Comparison of ENCODE assay signal across 25 cellular contexts in genomic region chr13:113169277-113170272, GRCh38. TPM values are rescaled to one million over a fixed set of nuclear protein-coding genes. Genes with fewer than 3 reads are reported as not detected.
DNase-seq lines count a peak whose midpoint lies in the region; ATAC-seq and TF ChIP-seq lines count a peak whose summit lies in the region.
"Had no signal": no experiment of that assay in that cellular context is flagged by ENCODE, and none has a peak within 500 bp of the region (broad histone marks: within the 10 kb centered on the region; RNA-seq: fewer than 3 reads in every experiment).

No MANE protein-coding gene starts in this region.

- no peak overlapping the region for H3K23ac ChIP-seq in neuronal stem cell (ENCODE audit: low read depth, low read length, poor library complexity)

- H3K4ac ChIP-seq in neuronal stem cell (ENCODE audit: low read length) = no peak overlapping the region

- 69 to 82% methylated on average over 13 of the region's 13 CpGs for WGBS in heart right ventricle, 2 donors
- no CpG with 5 or more reads among the region's 13 CpGs for WGBS in neuronal stem cell (ENCODE audit: extremely low coverage in 2 of 2, insufficient read length in 2 of 2, insufficient replicate concordance in 1 of 2), 2 donors

- peaks cover 0 to 44% (median 10%) of the 10 kb centered on the region in 9 donors for H3K36me3 ChIP-seq in heart right ventricle
- peaks cover 12 to 64% of the 10 kb centered on the region in 2 donors for H3K36me3 ChIP-seq in neuronal stem cell (replicated peaks in 1 of 2; ENCODE audit: control insufficient read depth in 2 of 2, insufficient read depth in 2 of 2, low read length in 2 of 2)
- H3K36me3 ChIP-seq: breast epithelium had no signal

- H3K4me1 Mint-ChIP-seq in osteocyte (ENCODE audit: unreplicated experiment) = peaks cover 15% of the 10 kb centered on the region
- H3K4me1 Mint-ChIP-seq: mesothelial cell of epicardium, neural crest cell had no signal

- no peak overlapping the region for H3K14ac ChIP-seq in neuronal stem cell (ENCODE audit: low read length)

- H3K9me3 ChIP-seq in heart right ventricle (peaks cover 0 to 5% (median 0%) of the 10 kb centered on the region in 11 donors), neuronal stem cell (replicated peaks in 1 of 2; ENCODE audit: control insufficient read depth in 2 of 2, insufficient read depth in 1 of 2, low read depth in 1 of 2, low read length in 2 of 2) (peaks cover 0 to 11% of the 10 kb centered on the region in 2 donors)
- H3K9me3 ChIP-seq: breast epithelium, esophagus squamous epithelium, upper lobe of left lung had no signal

- peak; percentile 17 for DNase-seq in NCI-H345 treated with DMSO at 0.1 percent for 48 hours (lab: John Stamatoyannopoulos, UW; ENCODE audit: unreplicated experiment)
- DNase-seq in NCI-H345 (lab: John Stamatoyannopoulos, UW) = no peak
- peak; percentile 59 for DNase-seq in NCI-H748 (lab: John Stamatoyannopoulos, UW; ENCODE audit: unreplicated experiment)
- peak in 1 of 2 donors; percentile 62 for DNase-seq in heart right ventricle
- DNase-seq in neuronal stem cell (ENCODE audit: low spot score) = no peak
- no peak for DNase-seq in osteocyte (ENCODE audit: extremely low spot score, unreplicated experiment)
- no peak for DNase-seq in activated CD4-positive, alpha-beta T cell treated with anti-CD3 and anti-CD28 coated beads for 48 hours
- DNase-seq in stimulated activated CD8-positive, alpha-beta memory T cell treated with anti-CD3 and anti-CD28 coated beads, Interleukin-4, amount 100 ng/mL, for 48 hours = no peak
- DNase-seq: activated CD8-positive, alpha-beta T cell treated with anti-CD3 and anti-CD28 coated beads, Interleukin-2, amount 10 ng/mL, durations not matched to agents 7 days and 5 days; activated naive CD8-positive, alpha-beta T cell treated with anti-CD3 and anti-CD28 coated beads, Interleukin-2, amount 50 U/mL, for 24 hours; C1 segment of cervical spinal cord; DMS79 treated with DMSO at 0.1 percent for 48 hours; esophagus squamous epithelium; HCEC 1CT; NCI-H187 treated with DMSO at 0.1 percent for 48 hours; stimulated activated CD4-positive, alpha-beta T cell treated with anti-CD3 and anti-CD28 coated beads, Interleukin-15, amount 100 ng/mL, for 24 hours; stimulated activated naive CD4-positive, alpha-beta T cell treated with Interleukin-2 at 50 U/mL for 16 hours; upper lobe of left lung had no signal

- no peaks in the 10 kb centered on the region for H3K27me3 Mint-ChIP-seq in osteocyte (ENCODE audit: unreplicated experiment)
- H3K27me3 Mint-ChIP-seq: activated naive CD8-positive, alpha-beta T cell treated with anti-CD3 and anti-CD28 coated beads, Interleukin-2, amount 50 U/mL, for 24 hours had no signal

- no peaks in the 10 kb centered on the region for H3K27me3 ChIP-seq in heart right ventricle
- no peaks in the 10 kb centered on the region for H3K27me3 ChIP-seq in neuronal stem cell (ENCODE audit: control insufficient read depth in 3 of 3, insufficient read depth in 3 of 3, low read depth in 1 of 3, low read length in 3 of 3)
- H3K27me3 ChIP-seq: breast epithelium, esophagus squamous epithelium, upper lobe of left lung had no signal

- intact Hi-C loops in heart right ventricle (cut with DNase I) = no loop called here

- H3K9ac ChIP-seq in neuronal stem cell (ENCODE audit: low read depth, low read length, poor library complexity) = no peak overlapping the region

- TF ChIP-seq CTCF in heart right ventricle (IDR thresholded peaks at IDR 0.05) (no peak), osteocyte (IDR thresholded peaks at IDR 0.05) (no peak)

- no peak overlapping the region for H3K27ac Mint-ChIP-seq in osteocyte (ENCODE audit: unreplicated experiment)
- H3K27ac Mint-ChIP-seq: activated CD8-positive, alpha-beta T cell treated with anti-CD3 and anti-CD28 coated beads, Interleukin-2, amount 10 ng/mL, durations not matched to agents 7 days and 5 days; activated T-helper 2 cell treated with anti-CD3 and anti-CD28 coated beads, Interferon-gamma antibody, Interleukin-2, Interleukin-4, amounts not matched to agents 10 μg/mL and 5 μg/mL and 100 μg/mL, durations not matched to agents 14 hours and 24 hours and 36 hours; dendritic cell treated with granulocyte-macrophage colony-stimulating factor and Interleukin-4, amounts not matched to agents 40 ng/mL and 50 ng/mL, for 4 days had no signal

- no peak overlapping the region for H3K4me3 Mint-ChIP-seq in osteocyte (ENCODE audit: unreplicated experiment)
- H3K4me3 Mint-ChIP-seq: activated CD8-positive, alpha-beta T cell treated with anti-CD3 and anti-CD28 coated beads, Interleukin-2, amount 10 ng/mL, durations not matched to agents 7 days and 5 days; activated naive CD8-positive, alpha-beta T cell treated with anti-CD3 and anti-CD28 coated beads, Interleukin-2, amount 50 U/mL, for 24 hours; dendritic cell treated with granulocyte-macrophage colony-stimulating factor and Interleukin-4, amounts not matched to agents 40 ng/mL and 50 ng/mL, for 4 days; mesothelial cell of epicardium; neural crest cell had no signal

- no peak overlapping the region for H2AFZ ChIP-seq in neuronal stem cell (ENCODE audit: low read length)

- no peak overlapping the region for H4K8ac ChIP-seq in neuronal stem cell (ENCODE audit: low read depth, low read length)

- no peak overlapping the region for H2BK15ac ChIP-seq in neuronal stem cell (ENCODE audit: low read length)

- no peak overlapping the region for H2BK120ac ChIP-seq in neuronal stem cell (ENCODE audit: low read depth, low read length)

- ATAC-seq in heart right ventricle = peak; percentile 79 to 98 (median 90)
- ATAC-seq: activated CD8-positive, alpha-beta T cell treated with anti-CD3 and anti-CD28 coated beads, Interleukin-2, amount 10 ng/mL, durations not matched to agents 7 days and 5 days; activated naive CD8-positive, alpha-beta T cell treated with anti-CD3 and anti-CD28 coated beads, Interleukin-2, amount 50 U/mL, for 24 hours; Panc1 had no signal

- H3K79me1 ChIP-seq in neuronal stem cell (ENCODE audit: low read depth, low read length) = no peaks in the 10 kb centered on the region

- H2AK5ac ChIP-seq in neuronal stem cell (ENCODE audit: low read depth, low read length) = no peak overlapping the region

- no peak overlapping the region for H2BK12ac ChIP-seq in neuronal stem cell (ENCODE audit: low read length)

- H3K27ac ChIP-seq in heart right ventricle = peak overlapping the region in 6 of 10 donors; percentile 22 to 59 (median 48)
- H3K27ac ChIP-seq in neuronal stem cell (replicated peaks; ENCODE audit: low read length) = peak overlapping the region; percentile 3
- H3K27ac ChIP-seq: breast epithelium, esophagus squamous epithelium, upper lobe of left lung had no signal

- H4K91ac ChIP-seq in neuronal stem cell (ENCODE audit: low read depth, low read length, poor library complexity) = no peak overlapping the region

- peaks cover 8% of the 10 kb centered on the region for H3K9me3 Mint-ChIP-seq in osteocyte (ENCODE audit: unreplicated experiment)
- H3K9me3 Mint-ChIP-seq: activated naive CD8-positive, alpha-beta T cell treated with anti-CD3 and anti-CD28 coated beads, Interleukin-2, amount 50 U/mL, for 24 hours; activated T-helper 2 cell treated with anti-CD3 and anti-CD28 coated beads, Interferon-gamma antibody, Interleukin-2, Interleukin-4, amounts not matched to agents 10 μg/mL and 5 μg/mL and 100 μg/mL, durations not matched to agents 14 hours and 24 hours and 36 hours; dendritic cell treated with granulocyte-macrophage colony-stimulating factor and Interleukin-4, amounts not matched to agents 40 ng/mL and 50 ng/mL, for 4 days; neural crest cell had no signal

- H3K36me3 Mint-ChIP-seq in osteocyte (ENCODE audit: unreplicated experiment) = peaks cover 39% of the 10 kb centered on the region

- H3K4me2 ChIP-seq in neuronal stem cell (ENCODE audit: insufficient read depth, low read length, poor library complexity, severe bottlenecking) = no peak overlapping the region

- no peak overlapping the region for H2BK5ac ChIP-seq in neuronal stem cell (ENCODE audit: low read length)

- no peak overlapping the region for H3K4me3 ChIP-seq in heart right ventricle
- H3K4me3 ChIP-seq in neuronal stem cell (ENCODE audit: low read length in 2 of 2) = no peak overlapping the region
- H3K4me3 ChIP-seq: breast epithelium, esophagus squamous epithelium, upper lobe of left lung had no signal

- H3K4me1 ChIP-seq in heart right ventricle (peaks cover 0 to 17% (median 0%) of the 10 kb centered on the region in 9 donors), neuronal stem cell (ENCODE audit: control insufficient read depth in 2 of 2, insufficient read depth in 1 of 2, low read depth in 1 of 2, low read length in 2 of 2) (peaks cover 0 to 2% of the 10 kb centered on the region in 2 donors)
- H3K4me1 ChIP-seq: breast epithelium, esophagus squamous epithelium, upper lobe of left lung had no signal

- no peak overlapping the region for H3K18ac ChIP-seq in neuronal stem cell (ENCODE audit: low read length)

RNA-seq across cellular contexts. Expression of gene PROZ, which starts 11.1 kb away (rescaled TPM):
- under 1 TPM in 1 of 10 donors, not detected in 9; 0.20 TPM for total RNA-seq in heart right ventricle
- polyA plus RNA-seq in heart right ventricle = under 1 TPM in 1 of 2 donors, not detected in 1; 0.03 TPM
- 0.13 TPM for polyA plus RNA-seq in neuronal stem cell (2013, experiment 1 of 2)
- 0.06 TPM for polyA plus RNA-seq in neuronal stem cell (2013, experiment 2 of 2)
- not detected in 2 replicates for total RNA-seq in osteocyte
- total RNA-seq: activated CD8-positive, alpha-beta T cell treated with anti-CD3 and anti-CD28 coated beads, Interleukin-2, amount 10 ng/mL, durations not matched to agents 7 days and 5 days; activated T-helper 2 cell treated with anti-CD3 and anti-CD28 coated beads, Interferon-gamma antibody, Interleukin-2, Interleukin-4, amounts not matched to agents 10 μg/mL and 5 μg/mL and 100 μg/mL, durations not matched to agents 14 hours and 24 hours and 36 hours; breast epithelium; esophagus squamous epithelium; mesothelial cell of epicardium; neural crest cell; renal cortical epithelial cell; upper lobe of left lung had no signal

RNA-seq across cellular contexts. Expression of gene PCID2, which starts 38.9 kb away (rescaled TPM):
- 10 to 100 TPM; 42.3 to 74.0 (median 47.3) TPM for total RNA-seq in heart right ventricle
- polyA plus RNA-seq in heart right ventricle = 10 to 100 TPM; 38.9 to 60.1 TPM
- polyA plus RNA-seq in neuronal stem cell (2013, experiment 1 of 2) = 58.8 TPM
- 60.1 TPM for polyA plus RNA-seq in neuronal stem cell (2013, experiment 2 of 2)
- total RNA-seq in osteocyte = 47.9 and 48.1 TPM in 2 replicates

RNA-seq across cellular contexts. Expression of gene CUL4A, which starts 39.8 kb away (rescaled TPM):
- total RNA-seq in heart right ventricle (100 to 1,000 TPM in 9 of 10 donors, 10 to 100 TPM in 1; 84.7 to 141 (median 112) TPM), osteocyte (76.7 and 77.3 TPM in 2 replicates)
- 10 to 100 TPM; 35.8 to 46.1 TPM for polyA plus RNA-seq in heart right ventricle
- 40.2 TPM for polyA plus RNA-seq in neuronal stem cell (2013, experiment 1 of 2)
- polyA plus RNA-seq in neuronal stem cell (2013, experiment 2 of 2) = 39.4 TPM

RNA-seq across cellular contexts. Expression of gene F10, which starts 47.0 kb away (rescaled TPM):
- total RNA-seq in heart right ventricle = 10 to 100 TPM in 2 of 10 donors, 1 to 10 TPM in 8; 1.7 to 12.4 (median 6.3) TPM
- 10 to 100 TPM in 1 of 2 donors, 1 to 10 TPM in 1; 4.6 to 15.1 TPM for polyA plus RNA-seq in heart right ventricle
- polyA plus RNA-seq in neuronal stem cell (2013, experiment 1 of 2) = 3.9 TPM
- 3.2 TPM for polyA plus RNA-seq in neuronal stem cell (2013, experiment 2 of 2)
- 1.8 and 2.0 TPM in 2 replicates for total RNA-seq in osteocyte
- total RNA-seq: activated CD8-positive, alpha-beta T cell treated with anti-CD3 and anti-CD28 coated beads, Interleukin-2, amount 10 ng/mL, durations not matched to agents 7 days and 5 days; activated T-helper 2 cell treated with anti-CD3 and anti-CD28 coated beads, Interferon-gamma antibody, Interleukin-2, Interleukin-4, amounts not matched to agents 10 μg/mL and 5 μg/mL and 100 μg/mL, durations not matched to agents 14 hours and 24 hours and 36 hours had no signal

Comparison
In these comparisons a context has a peak if more than half of its experiments do, and no peak if none do; other contexts are left out.
1. DNase-seq: peak in NCI-H345 treated with DMSO at 0.1 percent for 48 hours (single experiment) and NCI-H748 (single experiment); none in NCI-H345 (single experiment), neuronal stem cell (single experiment), osteocyte (single experiment), activated CD4-positive, alpha-beta T cell treated with anti-CD3 and anti-CD28 coated beads for 48 hours (single experiment) and stimulated activated CD8-positive, alpha-beta memory T cell treated with anti-CD3 and anti-CD28 coated beads, Interleukin-4, amount 100 ng/mL, for 48 hours (single experiment).